In genomic region chr2:226791056-226791486, GRCh38 we compare ENCODE assay signal across 8 cellular contexts. TPM values are rescaled to one million over a fixed set of nuclear protein-coding genes. Genes with fewer than 3 reads are reported as not detected.
DNase-seq lines count a peak whose midpoint lies in the region; ATAC-seq and TF ChIP-seq lines count a peak whose summit lies in the region.

No MANE protein-coding gene starts in this region.

- H3K4me3 Mint-ChIP-seq in activated naive CD8-positive, alpha-beta T cell treated with anti-CD3 and anti-CD28 coated beads for 36 hours: peak overlapping the region; percentile 87

- H3K36me3 ChIP-seq in prostate gland: no peaks in the 10 kb centered on the region

- no peaks in the 10 kb centered on the region for H3K27me3 ChIP-seq in prostate gland (replicated peaks; ENCODE audit: insufficient read depth)

- peaks cover 17% of the 10 kb centered on the region for H3K36me3 Mint-ChIP-seq in activated naive CD8-positive, alpha-beta T cell treated with anti-CD3 and anti-CD28 coated beads for 36 hours

- ATAC-seq in HG02798 (IDR thresholded peaks at IDR 0.05; ENCODE audit: poor library complexity, unreplicated experiment) (peak; percentile 68), left ventricle myocardium superior (peak; percentile 12)

- TF ChIP-seq CTCF in GM13977 (IDR thresholded peaks at IDR 0.05; ENCODE audit: extremely low read depth, insufficient read depth, missing control alignments) (no peak), prostate gland (IDR thresholded peaks at IDR 0.05) (no peak)

- no peaks in the 10 kb centered on the region for H3K9me3 ChIP-seq in prostate gland

- peak overlapping the region; percentile 99 for H3K27ac Mint-ChIP-seq in activated naive CD8-positive, alpha-beta T cell treated with anti-CD3 and anti-CD28 coated beads for 36 hours

- H3K4me1 ChIP-seq in prostate gland (replicated peaks): no peaks in the 10 kb centered on the region

- DNase-seq in AG20443 (ENCODE audit: low spot score) (peak; percentile 60), GM13977 (ENCODE audit: low spot score) (peak; percentile 76), NCI-H2107 (lab: John Stamatoyannopoulos, UW) (peak; percentile 50), left ventricle myocardium superior (peak; percentile 53), prostate gland (ENCODE audit: low spot score) (peak; percentile 22), A172 (ENCODE audit: low spot score) (no peak)
- DNase-seq in activated naive CD8-positive, alpha-beta T cell treated with anti-CD3 and anti-CD28 coated beads for 36 hours: peak; percentile 59

- WGBS in prostate gland: 1% methylated on average over 24 of the region's 24 CpGs

- H3K4me3 ChIP-seq in prostate gland: peak overlapping the region; percentile 59 to 60

- peak overlapping the region; percentile 92 to 93 for H3K27ac ChIP-seq in prostate gland

- no peak for TF ChIP-seq POLR2A in prostate gland (IDR thresholded peaks at IDR 0.05)

- no peaks in the 10 kb centered on the region for H3K9me3 Mint-ChIP-seq in activated naive CD8-positive, alpha-beta T cell treated with anti-CD3 and anti-CD28 coated beads for 36 hours

- intact Hi-C loops in left ventricle myocardium superior (cut with micrococcal nuclease): no loop called here
- intact Hi-C loops in prostate gland (cut with DNase I): loop anchor here (10.0 kb wide), 2 partner anchors 136 to 576 kb away; no protein-coding TSS in a partner anchor

- peaks cover 52% of the 10 kb centered on the region for H3K4me1 Mint-ChIP-seq in activated naive CD8-positive, alpha-beta T cell treated with anti-CD3 and anti-CD28 coated beads for 36 hours

- no peaks in the 10 kb centered on the region for H3K27me3 Mint-ChIP-seq in activated naive CD8-positive, alpha-beta T cell treated with anti-CD3 and anti-CD28 coated beads for 36 hours

- in situ Hi-C loops in GM13977 (cut with MboI; ENCODE audit: low pct_unique_long_range_greater_than_20kb, low sequenced_read_pairs, unreplicated experiment): no loop called here

RNA-seq across cellular contexts. Expression of gene IRS1, which starts 8.5 kb away (rescaled TPM):
- 1 to 10 TPM; 4.4 to 5.1 TPM for total RNA-seq in activated naive CD8-positive, alpha-beta T cell treated with anti-CD3 and anti-CD28 coated beads for 36 hours
- 24.1 TPM for total RNA-seq in left ventricle myocardium superior
- 10 to 100 TPM; 37.6 to 40.6 TPM for total RNA-seq in prostate gland
- total RNA-seq in A172 (2014; rRNA removed; shearing (Covaris generic)): 6.6 and 7.0 TPM in 2 replicates

RNA-seq across cellular contexts. Expression of gene RHBDD1, which starts 44.8 kb away (rescaled TPM):
- total RNA-seq in activated naive CD8-positive, alpha-beta T cell treated with anti-CD3 and anti-CD28 coated beads for 36 hours: 10 to 100 TPM; 29.1 to 35.0 TPM
- total RNA-seq in left ventricle myocardium superior: 29.8 TPM
- total RNA-seq in prostate gland: 10 to 100 TPM; 16.5 to 33.5 TPM
- 3.9 and 5.1 TPM in 2 replicates for total RNA-seq in A172 (2014; rRNA removed; shearing (Covaris generic))
